Comparison of ENCODE assay signal across 10 cellular contexts in the genomic region with DNA sequence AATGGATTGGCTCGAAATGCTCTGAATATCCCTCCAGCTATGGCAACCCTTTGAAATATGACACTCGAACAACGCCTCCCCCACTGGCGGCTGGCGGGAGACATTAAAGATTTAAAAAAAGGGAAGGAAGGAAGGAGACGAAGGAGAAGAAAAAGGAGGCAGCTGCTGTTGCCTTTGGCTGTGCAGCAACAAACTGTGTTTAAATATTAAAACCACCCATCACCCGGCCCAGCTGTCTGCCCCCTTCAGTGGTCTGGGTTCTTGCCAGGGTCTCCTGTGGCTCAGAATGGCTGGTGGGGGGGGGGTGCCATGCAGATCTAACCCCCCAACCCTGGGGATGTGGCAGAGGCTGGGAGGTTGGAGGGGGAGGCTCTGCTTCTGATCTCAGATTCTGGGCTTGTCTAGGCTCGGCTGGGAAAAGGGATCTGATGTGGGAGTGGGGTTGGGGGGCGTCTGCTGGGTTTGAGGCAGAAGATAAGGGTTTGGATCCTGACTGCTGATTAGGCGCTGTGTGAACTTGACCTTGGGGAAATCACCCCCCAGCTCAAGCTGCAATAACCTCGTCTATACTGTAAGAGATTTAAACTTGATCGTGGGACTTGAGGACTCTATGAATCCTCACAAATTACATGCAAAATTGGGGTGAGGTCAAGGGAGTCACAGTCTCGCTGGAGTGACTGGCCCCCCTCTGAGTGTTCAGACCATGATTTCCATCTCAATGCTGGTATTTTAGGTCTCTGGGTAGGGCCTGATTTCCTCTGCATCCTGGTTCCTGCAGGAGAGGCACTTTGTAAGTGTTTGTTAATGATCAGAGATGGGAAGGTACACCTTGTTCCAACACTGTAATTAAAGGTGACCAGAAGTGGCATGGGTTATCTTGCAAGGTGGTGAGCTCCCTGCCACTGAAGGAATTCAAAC. TPM values are rescaled to one million over a fixed set of nuclear protein-coding genes. Genes with fewer than 3 reads are reported as not detected.
DNase-seq lines count a peak whose midpoint lies in the region; ATAC-seq and TF ChIP-seq lines count a peak whose summit lies in the region.
"Had no signal": no experiment of that assay in that cellular context is flagged by ENCODE, and none has a peak within 500 bp of the region (broad histone marks: within the 10 kb centered on the region; RNA-seq: fewer than 3 reads in every experiment).

No MANE protein-coding gene starts in this region.

- no peaks in the 10 kb centered on the region for H3K4me1 Mint-ChIP-seq in MCF 10A (ENCODE audit: insufficient read depth, unreplicated experiment)
- H3K4me1 Mint-ChIP-seq: activated naive CD8-positive, alpha-beta T cell treated with anti-CD3 and anti-CD28 coated beads, Interleukin-2, amount 10 ng/mL, durations not matched to agents 7 days and 5 days had no signal

- no peaks in the 10 kb centered on the region for H3K36me3 Mint-ChIP-seq in MCF 10A (ENCODE audit: insufficient read depth, unreplicated experiment)
- H3K36me3 Mint-ChIP-seq: activated naive CD8-positive, alpha-beta T cell treated with anti-CD3 and anti-CD28 coated beads, Interleukin-2, amount 10 ng/mL, durations not matched to agents 7 days and 5 days had no signal

- no peaks in the 10 kb centered on the region for H3K9me2 ChIP-seq in PC-3 (replicated peaks; ENCODE audit: low read length)

- CTCF ChIA-PET in PC-3 (lab: Charles Lee) (no interaction called here), MCF 10A (lab: Yijun Ruan, JAX) (interaction anchor here (0.6 kb wide), 1 partner anchor 771 kb away, joined by 3 read pairs; no protein-coding TSS in a partner anchor)

- H3K4me2 ChIP-seq in PC-3 (ENCODE audit: low read length) = 0 out of 2 replicates have a peak overlapping the region, but pooled peaks have one; percentile 26

- no peak overlapping the region for H3K27ac Mint-ChIP-seq in MCF 10A (ENCODE audit: low read depth, unreplicated experiment)
- H3K27ac Mint-ChIP-seq: activated naive CD8-positive, alpha-beta T cell treated with anti-CD3 and anti-CD28 coated beads, Interleukin-2, amount 10 ng/mL, durations not matched to agents 7 days and 5 days; T-helper 1 cell treated with Interleukin-12 subunit alpha and Interleukin-12 subunit beta and Interleukin-4 antibody, amounts not matched to agents 30 μg/mL and 1 μg/mL, for 36 hours had no signal

- BruUV-seq in PC-3 (replicated peaks; lab: Mats Ljungman, UMichigan) = no TSS peak
- BruUV-seq in MCF 10A (replicated peaks; lab: Mats Ljungman, UMichigan) = no TSS peak

- peaks cover 82% of the 10 kb centered on the region for H3K27me3 Mint-ChIP-seq in MCF 10A (ENCODE audit: insufficient read depth, unreplicated experiment)

- peaks cover 7% of the 10 kb centered on the region; the same call in 1 of the 2 replicates for H3K4me1 ChIP-seq in PC-3 (ENCODE audit: insufficient read depth, low read length)

- ATAC-seq in PC-3 = no peak

- no peak overlapping the region for H3K4me3 Mint-ChIP-seq in MCF 10A (ENCODE audit: unreplicated experiment)
- H3K4me3 Mint-ChIP-seq: activated naive CD8-positive, alpha-beta T cell treated with anti-CD3 and anti-CD28 coated beads, Interleukin-2, amount 10 ng/mL, durations not matched to agents 7 days and 5 days; T-helper 1 cell treated with Interleukin-12 subunit alpha and Interleukin-12 subunit beta and Interleukin-4 antibody, amounts not matched to agents 30 μg/mL and 1 μg/mL, for 36 hours had no signal

- peak; percentile 12 for DNase-seq in Daoy (ENCODE audit: low read depth)
- peak; percentile 89 for DNase-seq in Kasumi-1 (lab: John Stamatoyannopoulos, UW)
- peak; percentile 27 for DNase-seq in PC-3
- DNase-seq in left kidney (ENCODE audit: low read depth, low spot score) = peak; percentile 86
- DNase-seq in AG08396 (ENCODE audit: low spot score) = no peak
- no peak for DNase-seq in C1 segment of cervical spinal cord (lab: John Stamatoyannopoulos, UW)
- no peak for DNase-seq in MCF 10A (ENCODE audit: unreplicated experiment)
- no peak for DNase-seq in coronary artery (ENCODE audit: low spot score)
- DNase-seq: activated naive CD8-positive, alpha-beta T cell treated with anti-CD3 and anti-CD28 coated beads, Interleukin-2, amount 10 ng/mL, durations not matched to agents 7 days and 5 days had no signal

- no peak overlapping the region for H2AFZ ChIP-seq in PC-3 (ENCODE audit: low read length)

- POLR2A ChIA-PET in PC-3 (lab: Charles Lee; ENCODE audit: unreplicated experiment) = no interaction called here
- POLR2A ChIA-PET in MCF 10A (lab: Yijun Ruan, JAX) = interaction anchor here (0.6 kb wide), 2 partner anchors 41 to 429 kb away, joined by 3 to 4 read pairs; no protein-coding TSS in a partner anchor

- no peaks in the 10 kb centered on the region for H3K79me2 ChIP-seq in PC-3 (ENCODE audit: low read length)

- H3K4me3 ChIP-seq in PC-3 (ENCODE audit: low read length) = no peak overlapping the region
- no peak overlapping the region for H3K4me3 ChIP-seq in coronary artery

- no peaks in the 10 kb centered on the region for H4K20me1 ChIP-seq in PC-3 (ENCODE audit: low read length)

- H3K36me3 ChIP-seq in PC-3 (ENCODE audit: low read depth, low read length) = no peaks in the 10 kb centered on the region

- H3K27ac ChIP-seq in PC-3 (ENCODE audit: low read length) = no peak overlapping the region
- no peak overlapping the region for H3K27ac ChIP-seq in coronary artery

- intact Hi-C loops in PC-3 (cut with micrococcal nuclease) (loop anchor here (5.0 to 10.0 kb wide), 2 partner anchors 424 to 487 kb away; no protein-coding TSS in a partner anchor), MCF 10A (cut with micrococcal nuclease) (loop anchor here (5.0 to 10.0 kb wide), 2 partner anchors 327 to 489 kb away; no protein-coding TSS in a partner anchor)

- peaks cover 34% of the 10 kb centered on the region; the same call in 1 of the 2 replicates for H3K27me3 ChIP-seq in PC-3 (ENCODE audit: low read length)

- no peaks in the 10 kb centered on the region for H3K9me3 ChIP-seq in PC-3 (ENCODE audit: low read length)

- TF ChIP-seq CTCF in PC-3 (conservative IDR thresholded peaks at IDR 0.05; ENCODE audit: low read depth, low read length) = no peak
- TF ChIP-seq CTCF in MCF 10A (IDR thresholded peaks at IDR 0.05; ENCODE audit: unreplicated experiment) = no peak
- TF ChIP-seq CTCF in coronary artery (IDR thresholded peaks at IDR 0.05) = no peak

- no peaks in the 10 kb centered on the region for H3F3A ChIP-seq in PC-3 (ENCODE audit: low read length, unreplicated experiment)

- H3K9me3 Mint-ChIP-seq in MCF 10A (ENCODE audit: unreplicated experiment) = no peaks in the 10 kb centered on the region
- H3K9me3 Mint-ChIP-seq: activated naive CD8-positive, alpha-beta T cell treated with anti-CD3 and anti-CD28 coated beads, Interleukin-2, amount 10 ng/mL, durations not matched to agents 7 days and 5 days; T-helper 1 cell treated with Interleukin-12 subunit alpha and Interleukin-12 subunit beta and Interleukin-4 antibody, amounts not matched to agents 30 μg/mL and 1 μg/mL, for 36 hours had no signal

- H3K9ac ChIP-seq in PC-3 (ENCODE audit: low read length) = no peak overlapping the region

RNA-seq across cellular contexts. Expression of a gene that starts 40.3 kb away (rescaled TPM):
- total RNA-seq in Daoy (2014; rRNA removed; shearing (Covaris generic)) = 29.1 and 32.6 TPM in 2 replicates
- total RNA-seq in PC-3 (2014; rRNA removed) (100 and 120 TPM in 2 replicates), MCF 10A (2022) (88.5 and 105 TPM in 2 replicates)

RNA-seq across cellular contexts. Expression of a gene that starts 46.9 kb away (rescaled TPM):
- not detected in 2 replicates for total RNA-seq in Daoy (2014; rRNA removed; shearing (Covaris generic))
- total RNA-seq in PC-3 (2014; rRNA removed) (not detected in 2 replicates), MCF 10A (2022) (not detected in 2 replicates)

Comparison
In these comparisons a context has a peak if more than half of its experiments do, and no peak if none do; other contexts are left out.
1. DNase-seq: peak in Daoy (single experiment), Kasumi-1 (2 of 2), PC-3 (single experiment) and left kidney (single experiment); none in AG08396 (single experiment), C1 segment of cervical spinal cord (0 of 14), MCF 10A (single experiment) and coronary artery (single experiment).